ENCODE assay signal across 18 cellular contexts in genomic region chr6:33949111-33949510, GRCh38.
DNase-seq lines count a peak whose midpoint lies in the region; FAIRE-seq and TF ChIP-seq lines count a peak whose summit lies in the region.
"Had no signal": no experiment of that assay in that cellular context is flagged by ENCODE, and none has a peak within 500 bp of the region (broad histone marks: within the 10 kb centered on the region; RNA-seq: fewer than 3 reads in every experiment).

No MANE protein-coding gene starts in this region.

- H2AK5ac ChIP-seq in neuronal stem cell (ENCODE audit: low read depth, low read length), result peak overlapping the region; percentile 32

- H3K23ac ChIP-seq in neuronal stem cell (ENCODE audit: low read depth, low read length, poor library complexity), result peak overlapping the region; percentile 38

- no peak overlapping the region for H4K91ac ChIP-seq in neuronal stem cell (ENCODE audit: low read depth, low read length, poor library complexity)

- TF ChIP-seq CTCF in bronchial epithelial cell (IDR thresholded peaks at IDR 0.05; ENCODE audit: insufficient read depth, low read length, severe bottlenecking) (no peak), brain microvascular endothelial cell (IDR thresholded peaks at IDR 0.05; ENCODE audit: low read depth, low read length, missing control alignments) (no peak), smooth muscle cell (IDR thresholded peaks at IDR 0.05; ENCODE audit: borderline replicate concordance, insufficient read depth, poor library complexity, severe bottlenecking) (no peak)

- in situ Hi-C loops in brain microvascular endothelial cell (cut with HindIII; ENCODE audit: low pct_ligation_motif_present, low sequenced_read_pairs), result no loop called here

- H4K20me1 ChIP-seq in BLaER1 treated with 17β-estradiol and CSF1 and Interleukin-3, amounts not matched to agents 10 nM and 100 nM, result no peaks in the 10 kb centered on the region
- no peaks in the 10 kb centered on the region for H4K20me1 ChIP-seq in smooth muscle cell (ENCODE audit: low read depth)

- H3K18ac ChIP-seq in neuronal stem cell (ENCODE audit: low read length), result peak overlapping the region; percentile 33

- no peak overlapping the region for H3K9ac ChIP-seq in BLaER1 treated with 17β-estradiol and CSF1 and Interleukin-3, amounts not matched to agents 10 nM and 100 nM
- H3K9ac ChIP-seq in neuronal stem cell (ENCODE audit: low read depth, low read length, poor library complexity) (no peak overlapping the region), smooth muscle cell (ENCODE audit: low read depth) (no peak overlapping the region)
- H3K9ac ChIP-seq: GM23248 had no signal

- no CpG with 5 or more reads among the region's 5 CpGs for WGBS in neuronal stem cell (ENCODE audit: extremely low coverage in 2 of 2, insufficient read length in 2 of 2, insufficient replicate concordance in 1 of 2), 2 donors
- 86% methylated on average over 5 of the region's 5 CpGs for WGBS in smooth muscle cell (ENCODE audit: low lambda C conversion rate)

- no peak overlapping the region for H2BK120ac ChIP-seq in neuronal stem cell (ENCODE audit: low read depth, low read length)

- H3K27ac ChIP-seq in BLaER1 treated with 17β-estradiol and CSF1 and Interleukin-3, amounts not matched to agents 10 nM and 100 nM, result no peak overlapping the region
- H3K27ac ChIP-seq in neuronal stem cell (replicated peaks; ENCODE audit: low read length) (no peak overlapping the region), caudate nucleus (ENCODE audit: low read depth, low read length) (no peak overlapping the region), brain microvascular endothelial cell (no peak overlapping the region), smooth muscle cell (ENCODE audit: low read depth) (no peak overlapping the region)
- H3K27ac ChIP-seq: GM23248 had no signal

- no peaks in the 10 kb centered on the region for H3K36me3 ChIP-seq in BLaER1 treated with 17β-estradiol and CSF1 and Interleukin-3, amounts not matched to agents 10 nM and 100 nM
- H3K36me3 ChIP-seq in bronchial epithelial cell (ENCODE audit: control insufficient read depth, insufficient read depth, low read length), result no peaks in the 10 kb centered on the region
- no peaks in the 10 kb centered on the region for H3K36me3 ChIP-seq in neuronal stem cell (replicated peaks in 1 of 2; ENCODE audit: control insufficient read depth in 2 of 2, insufficient read depth in 2 of 2, low read length in 2 of 2)
- H3K36me3 ChIP-seq in brain microvascular endothelial cell (replicated peaks), result no peaks in the 10 kb centered on the region
- no peaks in the 10 kb centered on the region for H3K36me3 ChIP-seq in smooth muscle cell (ENCODE audit: low read depth)

- peaks cover 0 to 28% (median 9%) of the 10 kb centered on the region in 10 experiments; a peak in 11 of 20 replicates for H3K4me1 ChIP-seq in BLaER1 treated with 17β-estradiol and CSF1 and Interleukin-3, amounts not matched to agents 10 nM and 100 nM
- H3K4me1 ChIP-seq in neuronal stem cell (ENCODE audit: control insufficient read depth in 2 of 2, insufficient read depth in 1 of 2, low read depth in 1 of 2, low read length in 2 of 2) (peaks cover 0 to 1% of the 10 kb centered on the region in 2 donors), smooth muscle cell (ENCODE audit: low read depth) (no peaks in the 10 kb centered on the region)

- no peak overlapping the region for H3K14ac ChIP-seq in neuronal stem cell (ENCODE audit: low read length)

- peak overlapping the region in 7 of 11 experiments; percentile 4 to 57 (median 27); a peak in 10 of 22 replicates for H3K4me2 ChIP-seq in BLaER1 treated with 17β-estradiol and CSF1 and Interleukin-3, amounts not matched to agents 10 nM and 100 nM
- no peak overlapping the region for H3K4me2 ChIP-seq in neuronal stem cell (ENCODE audit: insufficient read depth, low read length, poor library complexity, severe bottlenecking)
- no peak overlapping the region for H3K4me2 ChIP-seq in smooth muscle cell

- no peaks in the 10 kb centered on the region for H3K27me3 ChIP-seq in BLaER1 treated with 17β-estradiol and CSF1 and Interleukin-3, amounts not matched to agents 10 nM and 100 nM
- H3K27me3 ChIP-seq in bronchial epithelial cell (ENCODE audit: control insufficient read depth, insufficient read depth, low read length), result no peaks in the 10 kb centered on the region
- H3K27me3 ChIP-seq in neuronal stem cell (ENCODE audit: control insufficient read depth in 3 of 3, insufficient read depth in 3 of 3, low read depth in 1 of 3, low read length in 3 of 3), result no peaks in the 10 kb centered on the region
- H3K27me3 ChIP-seq in brain microvascular endothelial cell (replicated peaks), result peaks cover 3% of the 10 kb centered on the region
- H3K27me3 ChIP-seq in smooth muscle cell (ENCODE audit: low read depth), result peaks cover 19% of the 10 kb centered on the region

- no peak overlapping the region for H3K4ac ChIP-seq in neuronal stem cell (ENCODE audit: low read length)

- no peaks in the 10 kb centered on the region for H3F3A ChIP-seq in smooth muscle cell (ENCODE audit: low read depth)

- H3K4me3 ChIP-seq in BLaER1 treated with 17β-estradiol and CSF1 and Interleukin-3, amounts not matched to agents 10 nM and 100 nM, result no peak overlapping the region
- H3K4me3 ChIP-seq in bronchial epithelial cell (ENCODE audit: low read depth, low read length), result no peak overlapping the region
- H3K4me3 ChIP-seq in neuronal stem cell (ENCODE audit: low read length in 2 of 2), result no peak overlapping the region
- no peak overlapping the region for H3K4me3 ChIP-seq in brain microvascular endothelial cell (ENCODE audit: low read depth, low read length)
- no peak overlapping the region for H3K4me3 ChIP-seq in smooth muscle cell
- H3K4me3 ChIP-seq: GM12878, GM23248 had no signal

- H2BK5ac ChIP-seq in neuronal stem cell (ENCODE audit: low read length), result peak overlapping the region; percentile 58

- no peak overlapping the region for H4K8ac ChIP-seq in neuronal stem cell (ENCODE audit: low read depth, low read length)

- peak; percentile 40 for FAIRE-seq in bronchial epithelial cell (lab: Jason Lieb, UNC)
- FAIRE-seq: D721Med, GM12878, GM19239, H1 had no signal

- H2AFZ ChIP-seq in neuronal stem cell (ENCODE audit: low read length) (no peak overlapping the region), smooth muscle cell (ENCODE audit: low read depth) (no peak overlapping the region)
- H2AFZ ChIP-seq: GM23248 had no signal

- no peaks in the 10 kb centered on the region for H3K9me3 ChIP-seq in BLaER1 treated with 17β-estradiol and CSF1 and Interleukin-3, amounts not matched to agents 10 nM and 100 nM (replicated peaks in 1 of 11)
- H3K9me3 ChIP-seq in neuronal stem cell (replicated peaks in 1 of 2; ENCODE audit: control insufficient read depth in 2 of 2, insufficient read depth in 1 of 2, low read depth in 1 of 2, low read length in 2 of 2) (no peaks in the 10 kb centered on the region), smooth muscle cell (replicated peaks; ENCODE audit: low read depth) (no peaks in the 10 kb centered on the region)

- H3K79me2 ChIP-seq in smooth muscle cell (ENCODE audit: low read depth), result no peaks in the 10 kb centered on the region

- DNase-seq in bronchial epithelial cell (ENCODE audit: low read depth), result no peak
- no peak for DNase-seq in neuronal stem cell (ENCODE audit: low spot score)
- DNase-seq in caudate nucleus (lab: John Stamatoyannopoulos, UW), result no peak
- DNase-seq in brain microvascular endothelial cell, result no peak
- DNase-seq in smooth muscle cell (lab: John Stamatoyannopoulos, UW; ENCODE audit: unreplicated experiment), result no peak
- DNase-seq: CD4-positive, alpha-beta T cell; DMS 273 treated with DMSO at 0.1 percent for 48 hours; DMS79; EL; GDM1; GM23248; H7; HCEC 1CT had no signal

- peak overlapping the region; percentile 51 for H2BK15ac ChIP-seq in neuronal stem cell (ENCODE audit: low read length)

- no peaks in the 10 kb centered on the region for H3K79me1 ChIP-seq in neuronal stem cell (ENCODE audit: low read depth, low read length)

- H2BK12ac ChIP-seq in neuronal stem cell (ENCODE audit: low read length), result peak overlapping the region; percentile 34

Comparison
In these comparisons a context has a peak if more than half of its experiments do, and no peak if none do; other contexts are left out.
1. H3K4me2 ChIP-seq: peak in BLaER1 treated with 17β-estradiol and CSF1 and Interleukin-3, amounts not matched to agents 10 nM and 100 nM (7 of 11); none in neuronal stem cell (single experiment) and smooth muscle cell (single experiment).